ENCODE assay signal across 1 cellular context in genomic region chr4:73231518-73232487, GRCh38.
TF ChIP-seq lines count a peak whose summit lies in the region.

No MANE protein-coding gene starts in this region.

TF ChIP-seq in HepG2, 621 proteins besides CTCF, POLR2A, EP300 and RAD21 (continued from another document):
- TF ChIP-seq DPF2 (CRISPR knock-in tag; IDR thresholded peaks at IDR 0.05; ENCODE audit: borderline replicate concordance, low read depth) = no peak
- TF ChIP-seq HNRNPH1 (optimal IDR thresholded peaks at IDR 0.05; ENCODE audit: low read depth, low read length) = no peak
- no peak for TF ChIP-seq ZSCAN22 (CRISPR knock-in tag; IDR thresholded peaks at IDR 0.05)
- TF ChIP-seq ZNF333 (CRISPR knock-in tag; IDR thresholded peaks at IDR 0.05; ENCODE audit: borderline replicate concordance) = no peak
- no peak for TF ChIP-seq PHF20 (CRISPR knock-in tag; IDR thresholded peaks at IDR 0.05)
- TF ChIP-seq TAF15 (IDR thresholded peaks at IDR 0.05; ENCODE audit: low read depth, low read length, poor library complexity, severe bottlenecking) = no peak
- no peak for TF ChIP-seq ZNF770 (CRISPR knock-in tag; IDR thresholded peaks at IDR 0.05)
